ENCODE assay signal across 8 cellular contexts in the genomic region with DNA sequence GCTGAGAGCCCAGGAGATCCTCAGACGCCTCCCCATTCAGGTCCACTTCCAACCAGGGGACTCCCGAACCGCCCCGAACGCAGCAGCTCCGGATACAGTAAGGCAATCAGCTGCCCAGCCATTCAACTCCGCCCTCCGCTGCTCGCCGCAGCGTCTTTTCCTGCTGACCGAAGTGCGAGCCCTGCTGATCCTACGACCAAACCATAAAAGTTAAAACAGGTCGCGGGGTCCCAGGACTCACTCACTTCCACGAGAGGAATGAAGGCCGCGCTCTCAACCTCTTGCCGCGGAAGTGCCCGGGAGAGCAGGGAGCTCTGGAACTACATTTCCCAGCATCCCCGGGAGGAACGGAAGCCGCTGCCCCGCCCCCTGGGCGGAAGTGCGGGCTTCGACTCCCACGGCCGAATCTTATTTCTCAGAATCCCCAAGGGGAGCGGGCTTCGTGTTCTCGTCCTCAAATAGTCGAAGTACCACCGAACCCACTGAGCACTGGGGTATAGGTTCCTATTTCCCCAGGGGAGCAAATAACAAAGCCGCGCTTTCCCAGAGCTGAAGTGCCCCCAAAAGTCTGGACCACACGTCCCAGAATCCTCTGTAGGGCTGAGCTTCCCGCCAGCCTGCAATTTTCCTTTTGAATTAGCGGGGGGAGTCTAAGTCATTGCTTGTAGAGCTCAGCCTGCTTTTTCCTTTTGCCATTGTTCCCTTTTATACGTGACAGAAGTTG. TPM values are rescaled to one million over a fixed set of nuclear protein-coding genes. Genes with fewer than 3 reads are reported as not detected.
DNase-seq lines count a peak whose midpoint lies in the region; ATAC-seq, FAIRE-seq and TF ChIP-seq lines count a peak whose summit lies in the region.

TSS of gene ZNF45 (minus strand) at position 298 of the 724 bp plus-strand sequence. CDS start 13,097 bp downstream, outside the sequence.

- H3K9me3 ChIP-seq in BLaER1 treated with 17β-estradiol and CSF1 and Interleukin-3, amounts not matched to agents 10 nM and 100 nM (replicated peaks in 1 of 11) = peaks cover 12 to 38% (median 16%) of the 10 kb centered on the region in 11 experiments; a peak in 21 of 22 replicates
- 0 out of 2 replicates have a peak, but pooled peaks cover 6% of the 10 kb centered on the region for H3K9me3 ChIP-seq in HepG2 (ENCODE audit: low read length)

- no peaks in the 10 kb centered on the region for H3K27me3 ChIP-seq in BLaER1 treated with 17β-estradiol and CSF1 and Interleukin-3, amounts not matched to agents 10 nM and 100 nM
- H3K27me3 ChIP-seq in HepG2 (ENCODE audit: control insufficient read depth in 1 of 2, insufficient read depth in 2 of 2, low read length in 2 of 2) = no peaks in the 10 kb centered on the region

- POLR2A ChIA-PET in HepG2 (lab: Yijun Ruan, JAX) = interaction anchor here (0.6 to 2.1 kb wide), 18 partner anchors 10 to 565 kb away, joined by 3 to 36 read pairs (median 4); partner anchors contain the start of genes ZNF221, ZNF222, ZNF225 and ZNF226

- peaks cover 29 to 34% (median 33%) of the 10 kb centered on the region in 11 experiments for H3K36me3 ChIP-seq in BLaER1 treated with 17β-estradiol and CSF1 and Interleukin-3, amounts not matched to agents 10 nM and 100 nM
- peaks cover 1 to 7% of the 10 kb centered on the region in 2 experiments; a peak in 2 of 5 replicates for H3K36me3 ChIP-seq in HepG2 (replicated peaks in 1 of 2; ENCODE audit: control insufficient read depth in 1 of 2, insufficient read depth in 2 of 2, low read length in 2 of 2)

- H3K4me3 ChIP-seq in BLaER1 treated with 17β-estradiol and CSF1 and Interleukin-3, amounts not matched to agents 10 nM and 100 nM = peak within 1 kb of the TSS; percentile 68 to 88 (median 81)
- peak within 1 kb of the TSS; percentile 81 to 94 (median 93) for H3K4me3 ChIP-seq in HepG2 (replicated peaks in 1 of 3; ENCODE audit: insufficient read depth in 1 of 3, low read depth in 2 of 3, low read length in 3 of 3)

- CTCF ChIA-PET in HepG2 (lab: Yijun Ruan, JAX; ENCODE audit: low intra/inter-chr PET ratio, low total read pairs) = no interaction called here

- no peak for FAIRE-seq in HepG2 (lab: Jason Lieb, UNC)

- ATAC-seq in GM19372 (IDR thresholded peaks at IDR 0.05; ENCODE audit: low read depth, unreplicated experiment) (peak; percentile 88), HG03558 (IDR thresholded peaks at IDR 0.05; ENCODE audit: extremely low read depth, unreplicated experiment) (peak; percentile 78), HepG2 (peak; percentile 98)

- peak; percentile 72 to 74 for TF ChIP-seq POLR2A in HepG2 (IDR thresholded peaks at IDR 0.05; ENCODE audit: insufficient read depth in 1 of 2, low read depth in 2 of 2, low read length in 2 of 2)

- 0 out of 2 replicates have a peak, but pooled peaks have one; percentile 3 for TF ChIP-seq RAD21 in HepG2 (CRISPR knock-in tag; IDR thresholded peaks at IDR 0.05)

- 0% methylated on average over 14 of the region's 42 CpGs for WGBS in HepG2 (ENCODE audit: low lambda C conversion rate)

- peaks cover 7 to 23% (median 19%) of the 10 kb centered on the region in 10 experiments for H3K4me1 ChIP-seq in BLaER1 treated with 17β-estradiol and CSF1 and Interleukin-3, amounts not matched to agents 10 nM and 100 nM
- H3K4me1 ChIP-seq in HepG2 (ENCODE audit: insufficient read depth, low read length) = peaks cover 7% of the 10 kb centered on the region; the same call in 1 of the 2 replicates

- peak within 1 kb of the TSS; percentile 85 to 91 (median 89) for H3K9ac ChIP-seq in BLaER1 treated with 17β-estradiol and CSF1 and Interleukin-3, amounts not matched to agents 10 nM and 100 nM
- peak within 1 kb of the TSS; percentile 81 for H3K9ac ChIP-seq in HepG2 (ENCODE audit: insufficient read depth, low read depth, low read length)

- TF ChIP-seq CTCF in HepG2 (CRISPR knock-in tag; IDR thresholded peaks at IDR 0.05) = no peak

- intact Hi-C loops in HepG2 (cut with micrococcal nuclease; ENCODE audit: unreplicated experiment) = loop anchor here (2.0 to 10.0 kb wide), 4 partner anchors 16 to 178 kb away; partner anchors contain the start of genes ZNF221, ZNF225, ZNF230 and ZNF283

- peak within 1 kb of the TSS; percentile 75 to 89 (median 85) for H3K27ac ChIP-seq in BLaER1 treated with 17β-estradiol and CSF1 and Interleukin-3, amounts not matched to agents 10 nM and 100 nM
- H3K27ac ChIP-seq in HepG2 (ENCODE audit: extremely low read length, insufficient read depth, low read length) = peak within 1 kb of the TSS; percentile 82

- H2AFZ ChIP-seq in HepG2 (ENCODE audit: low read length) = peak within 1 kb of the TSS; percentile 90

- in situ Hi-C loops in HepG2 (cut with HindIII; ENCODE audit: extremely low pct_ligation_motif_present, low pct_unique_long_range_greater_than_20kb) = no loop called here

- H3K79me2 ChIP-seq in HepG2 (ENCODE audit: insufficient read depth, low read length) = no peaks in the 10 kb centered on the region

- H4K20me1 ChIP-seq in BLaER1 treated with 17β-estradiol and CSF1 and Interleukin-3, amounts not matched to agents 10 nM and 100 nM = no peaks in the 10 kb centered on the region
- no peaks in the 10 kb centered on the region for H4K20me1 ChIP-seq in HepG2 (ENCODE audit: insufficient read depth, low read length)

- TSS peak; percentile 90 for BruUV-seq in HepG2 (replicated peaks; lab: Mats Ljungman, UMichigan)

- TF ChIP-seq EP300 in HepG2 (IDR thresholded peaks at IDR 0.05; ENCODE audit: low read depth in 2 of 2, low read length in 2 of 2) (no peak), HepG2 (CRISPR knock-in tag; IDR thresholded peaks at IDR 0.05; ENCODE audit: borderline replicate concordance) (no peak)

- peak within 1 kb of the TSS; percentile 84 to 97 (median 94) for H3K4me2 ChIP-seq in BLaER1 treated with 17β-estradiol and CSF1 and Interleukin-3, amounts not matched to agents 10 nM and 100 nM
- H3K4me2 ChIP-seq in HepG2 (ENCODE audit: low read depth, low read length) = peak within 1 kb of the TSS; percentile 81

- DNase-seq in NCI-H748 treated with DMSO at 0.1 percent for 48 hours (lab: John Stamatoyannopoulos, UW) = peak; percentile 87
- peak; percentile 81 to 85 for DNase-seq in activated CD4-positive, alpha-beta T cell treated with anti-CD3 and anti-CD28 coated beads, Interleukin-2, amount 50 U/mL, for 4 hours
- DNase-seq in dermis blood vessel endothelial cell = peak; percentile 91
- DNase-seq in HepG2 (ENCODE audit: low spot score) = peak; percentile 88
- DNase-seq in stimulated activated CD4-positive, alpha-beta T cell treated with anti-CD3 and anti-CD28 coated beads, Interleukin-4, amount 100 ng/mL, for 1 hour = peak; percentile 86

TF ChIP-seq in HepG2, 621 proteins besides CTCF, POLR2A, EP300 and RAD21 (continues in another document):
- TF ChIP-seq MTA3 (CRISPR knock-in tag; IDR thresholded peaks at IDR 0.05) (no peak), SMYD3 (CRISPR knock-in tag; IDR thresholded peaks at IDR 0.05) (0 out of 2 replicates have a peak, but pooled peaks have one; percentile 21), ZSCAN9 (CRISPR knock-in tag; IDR thresholded peaks at IDR 0.05; ENCODE audit: borderline replicate concordance) (no peak), SRF (IDR thresholded peaks at IDR 0.05; ENCODE audit: low read depth, low read length) (no peak), LCORL (IDR thresholded peaks at IDR 0.05) (no peak), LCORL (CRISPR knock-in tag; IDR thresholded peaks at IDR 0.05) (peak; percentile 41; the same call in 1 of the 2 replicates), PLRG1 (conservative IDR thresholded peaks at IDR 0.05) (no peak), MED8 (CRISPR knock-in tag; IDR thresholded peaks at IDR 0.05; ENCODE audit: insufficient replicate concordance) (peak; percentile 45)
- TF ChIP-seq, protein P1, sequence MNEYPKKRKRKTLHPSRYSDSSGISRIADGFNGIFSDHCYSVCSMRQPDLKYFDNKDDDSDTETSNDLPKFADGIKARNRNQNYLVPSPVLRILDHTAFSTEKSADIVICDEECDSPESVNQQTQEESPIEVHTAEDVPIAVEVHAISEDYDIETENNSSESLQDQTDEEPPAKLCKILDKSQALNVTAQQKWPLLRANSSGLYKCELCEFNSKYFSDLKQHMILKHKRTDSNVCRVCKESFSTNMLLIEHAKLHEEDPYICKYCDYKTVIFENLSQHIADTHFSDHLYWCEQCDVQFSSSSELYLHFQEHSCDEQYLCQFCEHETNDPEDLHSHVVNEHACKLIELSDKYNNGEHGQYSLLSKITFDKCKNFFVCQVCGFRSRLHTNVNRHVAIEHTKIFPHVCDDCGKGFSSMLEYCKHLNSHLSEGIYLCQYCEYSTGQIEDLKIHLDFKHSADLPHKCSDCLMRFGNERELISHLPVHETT (CRISPR knock-in tag; conservative IDR thresholded peaks at IDR 0.05) = no peak
- TF ChIP-seq, protein P2, sequence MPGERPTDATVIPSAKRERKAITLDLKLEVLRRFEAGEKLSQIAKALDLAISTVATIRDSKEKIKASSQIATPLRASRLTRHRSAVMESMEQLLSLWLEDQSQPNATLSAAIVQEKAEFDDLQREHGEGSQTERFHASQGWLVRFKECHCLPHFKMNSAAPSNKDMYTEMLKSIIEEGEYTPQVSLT (CRISPR knock-in tag; IDR thresholded peaks at IDR 0.05; ENCODE audit: borderline replicate concordance, low read depth) = no peak

RNA-seq across cellular contexts. Expression of gene ZNF45, which starts in this region (rescaled TPM):
- 19.2 and 21.0 TPM in 2 replicates for total RNA-seq in dermis blood vessel endothelial cell
- 11.3 and 13.0 TPM in 2 replicates for total RNA-seq in HepG2 (2016; rRNA removed; fragmentation: Illumina TruSeq; extraction: Trizol)
- total RNA-seq in HepG2 (2016; cell fraction: cytosol; rRNA removed; fragmentation: Illumina TruSeq; extraction: Trizol; ENCODE audit: low read depth) = 1.8 and 1.9 TPM in 2 replicates
- total RNA-seq in HepG2 (2016; cell fraction: insoluble cytoplasmic fraction; rRNA removed; fragmentation: Illumina TruSeq; extraction: Trizol) = 11.6 and 15.8 TPM in 2 replicates
- total RNA-seq in HepG2 (2016; cell fraction: membrane; rRNA removed; fragmentation: Illumina TruSeq; extraction: Trizol) = 5.1 and 6.6 TPM in 2 replicates
- 11.7 and 14.4 TPM in 2 replicates for total RNA-seq in HepG2 (2016; cell fraction: nucleus; rRNA removed; fragmentation: Illumina TruSeq; extraction: Trizol)
- 2.4 and 2.8 TPM in 2 replicates for polyA plus RNA-seq in HepG2 (2011; rRNA removed)
- 1.7 and 2.0 TPM in 2 replicates for polyA plus RNA-seq in HepG2 (2011; cell fraction: cytosol; rRNA removed)
- 3.3 and 4.8 TPM in 2 replicates for polyA plus RNA-seq in HepG2 (2011; cell fraction: nucleus; rRNA removed)
- polyA plus RNA-seq in HepG2 (2012) = 3.0 and 3.8 TPM in 2 replicates
- 0.66 and 0.70 TPM in 2 replicates for polyA plus RNA-seq in HepG2 (2016; cell fraction: cytosol; fragmentation: Illumina TruSeq; extraction: Trizol; ENCODE audit: low read depth)
- 8.4 and 8.8 TPM in 2 replicates for polyA plus RNA-seq in HepG2 (2016; cell fraction: insoluble cytoplasmic fraction; fragmentation: Illumina TruSeq; extraction: Trizol; ENCODE audit: low read depth)
- polyA plus RNA-seq in HepG2 (2016; cell fraction: membrane; fragmentation: Illumina TruSeq; extraction: Trizol; ENCODE audit: low read depth) = 2.1 and 3.1 TPM in 2 replicates
- polyA plus RNA-seq in HepG2 (2016; cell fraction: nucleus; fragmentation: Illumina TruSeq; extraction: Trizol; ENCODE audit: insufficient read depth, low read depth) = 12.8 and 15.1 TPM in 2 replicates
- 3.1 and 11.3 TPM in 2 replicates for polyA minus RNA-seq in HepG2 (2011; rRNA and poly(A)+ RNA removed; ENCODE audit: low replicate concordance)
- 1.3 and 3.2 TPM in 2 replicates for polyA minus RNA-seq in HepG2 (2011; cell fraction: cytosol; rRNA and poly(A)+ RNA removed)
- 10.9 and 14.5 TPM in 2 replicates for polyA minus RNA-seq in HepG2 (2011; cell fraction: nucleus; rRNA and poly(A)+ RNA removed)

Comparison
In these comparisons a context has a peak if more than half of its experiments do, and no peak if none do; other contexts are left out.
1. Peak in every context shown above with its lines: DNase-seq, ATAC-seq, H3K4me3 ChIP-seq and H3K27ac ChIP-seq.